Comparison of ENCODE assay signal across 8 cellular contexts in the genomic region with DNA sequence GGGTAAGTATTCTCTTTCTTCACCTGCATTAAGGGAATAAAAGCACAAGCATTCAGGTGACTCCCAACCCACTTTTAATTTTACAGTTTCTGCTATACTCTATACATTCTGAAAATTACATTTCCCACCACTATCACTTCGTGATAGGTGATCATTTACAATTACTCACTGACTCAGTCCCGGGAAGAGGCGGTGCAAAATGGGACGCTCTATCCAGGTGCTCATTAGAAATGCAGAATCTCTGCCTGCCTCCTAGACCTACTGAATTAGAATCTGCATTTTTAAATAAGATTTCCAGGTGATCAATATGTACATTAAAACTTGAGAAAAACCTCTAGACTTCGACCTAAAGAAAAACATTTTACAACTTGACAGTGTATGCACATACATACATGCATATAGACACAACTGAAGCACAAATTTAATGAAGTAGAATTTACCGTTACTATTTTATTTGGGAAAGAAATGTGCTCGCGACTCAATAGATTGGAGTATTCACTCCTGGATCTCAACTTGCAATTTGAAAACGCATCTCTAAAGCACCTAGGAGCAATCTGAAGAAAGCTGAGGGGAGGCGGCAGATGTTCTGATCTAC. TPM values are rescaled to one million over a fixed set of nuclear protein-coding genes. Genes with fewer than 3 reads are reported as not detected.
DNase-seq lines count a peak whose midpoint lies in the region; ATAC-seq and TF ChIP-seq lines count a peak whose summit lies in the region.

No MANE protein-coding gene starts in this region.

- H3K36me3 ChIP-seq in DND-41 (ENCODE audit: insufficient read depth, low read length) (peaks cover 4% of the 10 kb centered on the region; the same call in 1 of the 2 replicates), SJSA1 (peaks cover 6% of the 10 kb centered on the region), trophoblast cell (ENCODE audit: control insufficient read depth in 1 of 2, insufficient read depth in 2 of 2, low read length in 2 of 2) (no peaks in the 10 kb centered on the region)

- TF ChIP-seq CTCF in DND-41 (IDR thresholded peaks at IDR 0.05; ENCODE audit: borderline replicate concordance, extremely low read depth, low read length, poor library complexity, severe bottlenecking) (no peak), fibroblast of mammary gland (conservative IDR thresholded peaks at IDR 0.05; ENCODE audit: control insufficient read depth, insufficient read depth, low read depth, low read length) (no peak)

- H3K27me3 ChIP-seq in DND-41 (ENCODE audit: insufficient read depth, low read length, poor library complexity) (no peaks in the 10 kb centered on the region), SJSA1 (replicated peaks) (no peaks in the 10 kb centered on the region), trophoblast cell (ENCODE audit: insufficient read depth, low read length) (no peaks in the 10 kb centered on the region)

- no peak overlapping the region for H4K12ac ChIP-seq in trophoblast cell (ENCODE audit: low read depth, low read length)

- peaks cover 16% of the 10 kb centered on the region for H3K79me1 ChIP-seq in trophoblast cell (ENCODE audit: low read length)

- H3K18ac ChIP-seq in trophoblast cell (ENCODE audit: low read length): no peak overlapping the region

- H3K79me2 ChIP-seq in DND-41 (ENCODE audit: insufficient read depth, low read length): peaks cover 48% of the 10 kb centered on the region
- peaks cover 16% of the 10 kb centered on the region for H3K79me2 ChIP-seq in trophoblast cell (ENCODE audit: control insufficient read depth, insufficient read depth, low read length, poor library complexity)

- H3K4me1 ChIP-seq in DND-41 (ENCODE audit: insufficient read depth, low read length) (peaks cover 88% of the 10 kb centered on the region), SJSA1 (replicated peaks) (peaks cover 34% of the 10 kb centered on the region), trophoblast cell (ENCODE audit: control insufficient read depth in 1 of 2, insufficient read depth in 2 of 2, low read length in 2 of 2) (peaks cover 2 to 4% of the 10 kb centered on the region in 2 experiments)

- no peak overlapping the region for H2BK120ac ChIP-seq in trophoblast cell (ENCODE audit: insufficient read depth, low read length, poor library complexity)

- no CpG with 5 or more reads among the region's 10 CpGs for WGBS in trophoblast cell (ENCODE audit: extremely low coverage, insufficient coverage, insufficient read length)

- no peak overlapping the region for H2AK5ac ChIP-seq in trophoblast cell (ENCODE audit: low read length)

- H3K14ac ChIP-seq in trophoblast cell (ENCODE audit: low read length): no peak overlapping the region

- H3K4ac ChIP-seq in trophoblast cell (ENCODE audit: low read depth, low read length): no peak overlapping the region

- H2AFZ ChIP-seq in DND-41 (ENCODE audit: low read depth, low read length) (peak overlapping the region; percentile 81), trophoblast cell (ENCODE audit: insufficient read depth, low read length, poor library complexity) (no peak overlapping the region)

- peak overlapping the region; percentile 71 for H3K4me2 ChIP-seq in DND-41 (ENCODE audit: insufficient read depth, low read length)
- peak overlapping the region; percentile 72 for H3K4me2 ChIP-seq in trophoblast cell (ENCODE audit: low read length)

- peak overlapping the region; percentile 63 to 64 for H3K4me3 ChIP-seq in DND-41 (ENCODE audit: low read depth in 1 of 2, low read length in 2 of 2)
- peak overlapping the region; percentile 88 for H3K4me3 ChIP-seq in SJSA1
- H3K4me3 ChIP-seq in fibroblast of mammary gland (ENCODE audit: control insufficient read depth, low read depth, low read length): peak overlapping the region; percentile 30
- no peak overlapping the region for H3K4me3 ChIP-seq in trophoblast cell (ENCODE audit: low read depth, low read length)

- peak overlapping the region; percentile 88 for H3K27ac ChIP-seq in DND-41 (ENCODE audit: low read length)
- H3K27ac ChIP-seq in SJSA1: peak overlapping the region; percentile 16; the same call in 1 of the 2 replicates
- no peak overlapping the region for H3K27ac ChIP-seq in trophoblast cell (ENCODE audit: low read depth, low read length)

- peaks cover 6% of the 10 kb centered on the region; the same call in 1 of the 2 replicates for H4K20me1 ChIP-seq in DND-41 (ENCODE audit: insufficient read depth, low read length)

- peak overlapping the region; percentile 97 for H3K9ac ChIP-seq in DND-41 (ENCODE audit: low read depth, low read length)
- peak overlapping the region; percentile 31 for H3K9ac ChIP-seq in trophoblast cell (ENCODE audit: low read length)

- no peak overlapping the region for H4K91ac ChIP-seq in trophoblast cell (ENCODE audit: low read depth, low read length)

- H3K9me3 ChIP-seq in DND-41 (ENCODE audit: insufficient read depth, low read length, severe bottlenecking) (no peaks in the 10 kb centered on the region), SJSA1 (replicated peaks) (no peaks in the 10 kb centered on the region), trophoblast cell (ENCODE audit: insufficient read depth, low read depth, low read length) (no peaks in the 10 kb centered on the region)

- no peak overlapping the region for H3K23ac ChIP-seq in trophoblast cell (ENCODE audit: low read length)

- peak overlapping the region; percentile 8 for H4K8ac ChIP-seq in trophoblast cell (ENCODE audit: low read depth, low read length)

- ATAC-seq in DND-41 (ENCODE audit: insufficient read depth, low read depth): no peak

- H2BK5ac ChIP-seq in trophoblast cell (ENCODE audit: low read depth, low read length, poor library complexity): no peak overlapping the region

- H2BK12ac ChIP-seq in trophoblast cell (ENCODE audit: low read length): no peak overlapping the region

- DNase-seq in DND-41 (no peak), SJSA1 (ENCODE audit: low read depth in 1 of 2, low spot score in 2 of 2) (no peak), fibroblast of mammary gland (ENCODE audit: low read depth) (no peak), trophoblast cell (no peak), NCI-H226 (no peak), NCI-H146 treated with DMSO at 0.1 percent for 48 hours (lab: John Stamatoyannopoulos, UW; ENCODE audit: unreplicated experiment) (no peak), AG08396 (ENCODE audit: low spot score) (no peak), NCI-H1092 (lab: John Stamatoyannopoulos, UW) (no peak)

RNA-seq across cellular contexts. Expression of a gene that starts 0.6 kb away (rescaled TPM):
- 30.6 and 44.6 TPM in 2 replicates for total RNA-seq in SJSA1 (2014; rRNA removed; shearing (Covaris generic))
- polyA plus RNA-seq in trophoblast cell (2013): 95.2 and 107 TPM in 2 replicates
